7 cellular contexts compared by ENCODE assay signal in the genomic region with DNA sequence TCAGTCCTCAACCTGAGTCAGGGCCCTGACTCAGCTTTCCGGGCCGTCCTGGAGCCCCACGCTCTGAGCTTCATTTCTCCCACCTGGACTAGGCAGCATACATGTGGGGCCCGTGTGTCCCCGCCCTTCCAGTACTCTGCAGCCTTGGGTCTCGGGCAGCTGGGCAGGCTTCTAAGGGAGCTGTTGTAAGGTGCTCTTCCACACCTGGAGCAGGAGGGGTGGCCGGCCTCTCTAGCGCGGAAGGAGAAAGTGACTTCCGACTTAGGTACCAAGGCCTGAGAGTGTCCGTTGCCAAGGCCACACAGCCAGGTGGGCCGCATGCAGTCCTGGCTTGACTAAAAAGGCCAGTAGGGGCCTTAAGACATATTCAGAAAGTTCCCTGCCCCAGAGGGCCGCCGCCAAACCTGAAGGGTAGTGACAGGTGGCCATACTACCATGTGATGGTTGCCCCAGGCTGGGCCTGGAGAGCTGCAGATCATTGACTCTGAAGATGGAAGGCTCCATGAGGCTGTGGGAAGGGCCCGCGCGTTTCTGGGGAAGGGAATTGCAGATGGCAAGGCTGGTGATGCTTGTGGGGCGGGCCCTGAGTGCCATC. TPM values are rescaled to one million over a fixed set of nuclear protein-coding genes. Genes with fewer than 3 reads are reported as not detected.
DNase-seq lines count a peak whose midpoint lies in the region; ATAC-seq and TF ChIP-seq lines count a peak whose summit lies in the region.

No MANE protein-coding gene starts in this region.

- TF ChIP-seq CTCF in brain (conservative IDR thresholded peaks at IDR 0.05) (no peak), neural cell (IDR thresholded peaks at IDR 0.05; ENCODE audit: poor library complexity, severe bottlenecking) (no peak)

- TF ChIP-seq RAD21 in neural cell (conservative IDR thresholded peaks at IDR 0.05), result no peak

- peaks cover 0 to 2% (median 0%) of the 10 kb centered on the region in 5 experiments for H3K9me3 Mint-ChIP-seq in brain

- peak overlapping the region; percentile 90 for H3K27ac ChIP-seq in neural cell (ENCODE audit: low read length)

- ATAC-seq in GM19395 (IDR thresholded peaks at IDR 0.05; ENCODE audit: unreplicated experiment) (peak; percentile 34), HG03095 (IDR thresholded peaks at IDR 0.05; ENCODE audit: unreplicated experiment) (peak; percentile 14)

- no peaks in the 10 kb centered on the region for H3K79me2 ChIP-seq in neural cell (replicated peaks; ENCODE audit: insufficient read depth, low read length)

- peaks cover 2% of the 10 kb centered on the region for H3K27me3 Mint-ChIP-seq in brain

- peak overlapping the region; percentile 93 to 99 (median 97) for H3K27ac Mint-ChIP-seq in brain

- H3F3A ChIP-seq in neural cell (ENCODE audit: insufficient read depth, low read length, poor library complexity, severe bottlenecking), result peaks cover 5% of the 10 kb centered on the region

- H2AFZ ChIP-seq in neural cell (ENCODE audit: low read depth, low read length), result no peak overlapping the region

- no peak overlapping the region for H3K4me2 ChIP-seq in neural cell (ENCODE audit: low read length)

- DNase-seq in pons (ENCODE audit: low spot score), result no peak
- DNase-seq in SW480 (ENCODE audit: low spot score), result no peak
- no peak for DNase-seq in cerebellar nuclear complex (lab: John Stamatoyannopoulos, UW)

- H3K9ac ChIP-seq in neural cell (ENCODE audit: low read length), result peak overlapping the region; percentile 95

- no peaks in the 10 kb centered on the region for H3K9me3 ChIP-seq in neural cell (ENCODE audit: low read length)

- no peaks in the 10 kb centered on the region for H3K9me2 ChIP-seq in neural cell (ENCODE audit: insufficient read depth, low read length)

- H3K4me3 ChIP-seq in neural cell (ENCODE audit: low read length), result peak overlapping the region; percentile 69

- no peaks in the 10 kb centered on the region for H4K20me1 ChIP-seq in neural cell (ENCODE audit: insufficient read depth)

- H3K36me3 ChIP-seq in neural cell (ENCODE audit: insufficient read depth, low read length), result peaks cover 5% of the 10 kb centered on the region

- TF ChIP-seq EP300 in neural cell (conservative IDR thresholded peaks at IDR 0.05; ENCODE audit: poor library complexity, severe bottlenecking), result no peak

- peaks cover 20% of the 10 kb centered on the region for H3K36me3 Mint-ChIP-seq in brain

- H3K27me3 ChIP-seq in neural cell (ENCODE audit: insufficient read depth, low read depth, low read length), result no peaks in the 10 kb centered on the region

- H3K4me3 Mint-ChIP-seq in brain, result peak overlapping the region; percentile 66 to 88 (median 77)

- peaks cover 63% of the 10 kb centered on the region for H3K4me1 Mint-ChIP-seq in brain

TF ChIP-seq in neural cell, 6 proteins besides CTCF, POLR2A, EP300 and RAD21:
- TF ChIP-seq SMC3 (conservative IDR thresholded peaks at IDR 0.05; ENCODE audit: poor library complexity) (no peak), TAF1 (IDR thresholded peaks at IDR 0.05; ENCODE audit: low read depth) (peak; percentile 6)
- TF ChIP-seq, protein P1, sequence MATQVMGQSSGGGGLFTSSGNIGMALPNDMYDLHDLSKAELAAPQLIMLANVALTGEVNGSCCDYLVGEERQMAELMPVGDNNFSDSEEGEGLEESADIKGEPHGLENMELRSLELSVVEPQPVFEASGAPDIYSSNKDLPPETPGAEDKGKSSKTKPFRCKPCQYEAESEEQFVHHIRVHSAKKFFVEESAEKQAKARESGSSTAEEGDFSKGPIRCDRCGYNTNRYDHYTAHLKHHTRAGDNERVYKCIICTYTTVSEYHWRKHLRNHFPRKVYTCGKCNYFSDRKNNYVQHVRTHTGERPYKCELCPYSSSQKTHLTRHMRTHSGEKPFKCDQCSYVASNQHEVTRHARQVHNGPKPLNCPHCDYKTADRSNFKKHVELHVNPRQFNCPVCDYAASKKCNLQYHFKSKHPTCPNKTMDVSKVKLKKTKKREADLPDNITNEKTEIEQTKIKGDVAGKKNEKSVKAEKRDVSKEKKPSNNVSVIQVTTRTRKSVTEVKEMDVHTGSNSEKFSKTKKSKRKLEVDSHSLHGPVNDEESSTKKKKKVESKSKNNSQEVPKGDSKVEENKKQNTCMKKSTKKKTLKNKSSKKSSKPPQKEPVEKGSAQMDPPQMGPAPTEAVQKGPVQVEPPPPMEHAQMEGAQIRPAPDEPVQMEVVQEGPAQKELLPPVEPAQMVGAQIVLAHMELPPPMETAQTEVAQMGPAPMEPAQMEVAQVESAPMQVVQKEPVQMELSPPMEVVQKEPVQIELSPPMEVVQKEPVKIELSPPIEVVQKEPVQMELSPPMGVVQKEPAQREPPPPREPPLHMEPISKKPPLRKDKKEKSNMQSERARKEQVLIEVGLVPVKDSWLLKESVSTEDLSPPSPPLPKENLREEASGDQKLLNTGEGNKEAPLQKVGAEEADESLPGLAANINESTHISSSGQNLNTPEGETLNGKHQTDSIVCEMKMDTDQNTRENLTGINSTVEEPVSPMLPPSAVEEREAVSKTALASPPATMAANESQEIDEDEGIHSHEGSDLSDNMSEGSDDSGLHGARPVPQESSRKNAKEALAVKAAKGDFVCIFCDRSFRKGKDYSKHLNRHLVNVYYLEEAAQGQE (IDR thresholded peaks at IDR 0.05; ENCODE audit: borderline replicate concordance), result no peak

RNA-seq across cellular contexts. Expression of a gene that starts 9.4 kb away (rescaled TPM):
- polyA plus RNA-seq in brain (ENCODE audit: insufficient read depth, low read depth, low replicate concordance), result 60.5 TPM
- polyA plus RNA-seq in neural cell, result 7.8 and 9.6 TPM in 2 replicates
- polyA minus RNA-seq in neural cell, result 2.2 and 3.4 TPM in 2 replicates

RNA-seq across cellular contexts. Expression of a gene that starts 19.4 kb away (rescaled TPM):
- polyA plus RNA-seq in brain (ENCODE audit: insufficient read depth, low read depth, low replicate concordance) (0.51 TPM), neural cell (not detected in 2 replicates)
- polyA minus RNA-seq in neural cell, result not detected in 2 replicates

RNA-seq across cellular contexts. Expression of a gene that starts 23.5 kb away (rescaled TPM):
- polyA plus RNA-seq in brain (ENCODE audit: insufficient read depth, low read depth, low replicate concordance) (348 TPM), neural cell (81.6 and 101 TPM in 2 replicates)
- polyA minus RNA-seq in neural cell, result 79.0 and 79.4 TPM in 2 replicates

RNA-seq across cellular contexts. Expression of a gene that starts 32.7 kb away (rescaled TPM):
- polyA plus RNA-seq in brain (ENCODE audit: insufficient read depth, low read depth, low replicate concordance) (16.7 TPM), neural cell (41.8 and 76.4 TPM in 2 replicates)
- 10.1 and 21.4 TPM in 2 replicates for polyA minus RNA-seq in neural cell

RNA-seq across cellular contexts. Expression of a gene that starts 39.7 kb away (rescaled TPM):
- polyA plus RNA-seq in brain (ENCODE audit: insufficient read depth, low read depth, low replicate concordance) (4.2 TPM), neural cell (8.8 and 9.1 TPM in 2 replicates)
- 2.7 and 6.1 TPM in 2 replicates for polyA minus RNA-seq in neural cell
